In the genomic region with DNA sequence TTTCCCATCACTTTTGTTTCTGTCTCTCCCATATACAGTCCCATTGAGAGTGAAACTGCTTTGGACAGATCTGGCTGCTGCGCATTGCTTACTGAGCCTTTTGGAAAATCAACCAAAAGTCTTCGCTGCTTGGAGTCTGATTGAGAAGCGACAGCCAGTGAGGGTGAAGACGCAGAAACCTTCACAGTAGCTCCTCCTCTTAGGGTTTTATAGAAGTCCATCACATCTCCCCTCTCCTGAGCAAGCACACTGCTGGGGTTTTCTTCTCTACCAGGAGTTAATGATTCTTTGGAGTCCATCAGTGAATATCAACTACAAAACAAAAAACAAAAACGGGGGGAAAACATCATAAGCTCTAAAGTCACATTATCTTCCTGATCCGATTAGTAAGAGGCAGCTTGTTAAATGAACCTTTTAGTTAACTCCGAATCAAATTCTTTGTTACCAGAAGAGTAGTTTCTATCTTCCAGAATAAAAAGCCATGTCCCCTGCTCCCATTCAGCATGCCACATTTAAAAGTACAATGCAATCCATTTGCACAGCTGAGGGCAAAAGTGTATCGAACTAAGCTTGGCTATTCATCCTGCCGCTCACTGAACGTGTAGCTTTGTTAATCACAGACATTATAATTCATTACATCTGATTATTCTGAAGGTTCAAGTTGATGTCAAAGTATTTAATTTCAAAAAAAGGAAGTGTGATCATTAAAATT, we compare ENCODE assay signal across 8 cellular contexts. TPM values are rescaled to one million over a fixed set of nuclear protein-coding genes. Genes with fewer than 3 reads are reported as not detected.
DNase-seq lines count a peak whose midpoint lies in the region; ATAC-seq and TF ChIP-seq lines count a peak whose summit lies in the region.

No MANE protein-coding gene starts in this region.

- no peak for TF ChIP-seq EP300 in SK-N-SH (IDR thresholded peaks at IDR 0.05; ENCODE audit: borderline replicate concordance in 1 of 2, low read depth in 1 of 2, low read length in 1 of 2)

- H3K27me3 ChIP-seq in SK-N-SH (ENCODE audit: insufficient read depth) = no peaks in the 10 kb centered on the region

- H3K4me3 ChIP-seq in SK-N-SH (ENCODE audit: low read depth in 2 of 2, low read length in 1 of 2) = no peak overlapping the region; a peak in 2 of 4 replicates

- H3F3A ChIP-seq in SK-N-SH (replicated peaks; ENCODE audit: insufficient read depth) = peaks cover 10% of the 10 kb centered on the region

- H3K4me3 Mint-ChIP-seq in T-helper 17 cell = peak overlapping the region; percentile 95
- peak overlapping the region; percentile 79 to 90 for H3K4me3 Mint-ChIP-seq in stimulated activated naive CD8-positive, alpha-beta T cell treated with anti-CD3 and anti-CD28 coated beads, Interleukin-15, amount 100 ng/mL, for 72 hours

- no peaks in the 10 kb centered on the region for H3K9me2 ChIP-seq in SK-N-SH

- ATAC-seq in SK-N-SH treated with all-trans-retinoic acid at 6 μM for 48 hours (no peak), T-helper 17 cell (no peak), HG02973 (IDR thresholded peaks at IDR 0.05; ENCODE audit: unreplicated experiment) (no peak), GM21529 (IDR thresholded peaks at IDR 0.05; ENCODE audit: unreplicated experiment) (no peak)
- ATAC-seq in stimulated activated naive CD8-positive, alpha-beta T cell treated with anti-CD3 and anti-CD28 coated beads, Interleukin-15, amount 100 ng/mL, for 72 hours = no peak

- TF ChIP-seq CTCF in SK-N-SH (IDR thresholded peaks at IDR 0.05) = no peak

- H2AFZ ChIP-seq in SK-N-SH (ENCODE audit: low read depth) = no peak overlapping the region

- H3K9me3 Mint-ChIP-seq in stimulated activated naive CD8-positive, alpha-beta T cell treated with anti-CD3 and anti-CD28 coated beads, Interleukin-15, amount 100 ng/mL, for 72 hours = no peaks in the 10 kb centered on the region

- peak overlapping the region; percentile 89 for H3K27ac Mint-ChIP-seq in T-helper 17 cell
- no peak overlapping the region for H3K27ac Mint-ChIP-seq in stimulated activated naive CD8-positive, alpha-beta T cell treated with anti-CD3 and anti-CD28 coated beads, Interleukin-15, amount 100 ng/mL, for 72 hours

- peaks cover 16 to 27% of the 10 kb centered on the region in 2 experiments for H3K36me3 ChIP-seq in SK-N-SH (replicated peaks in 1 of 2; ENCODE audit: control insufficient read depth in 1 of 2, insufficient read depth in 2 of 2, low read length in 1 of 2)

- 0 out of 2 replicates have a peak, but pooled peaks cover 1% of the 10 kb centered on the region for H3K9me3 ChIP-seq in SK-N-SH
- no peaks in the 10 kb centered on the region for H3K9me3 ChIP-seq in T-helper 17 cell (ENCODE audit: control insufficient read depth, low read length, poor library complexity, severe bottlenecking)

- no peak overlapping the region for H3K27ac ChIP-seq in SK-N-SH (ENCODE audit: low read depth in 2 of 2, low read length in 1 of 2)

- H3K9ac ChIP-seq in SK-N-SH = no peak overlapping the region

- peaks cover 64% of the 10 kb centered on the region for H4K20me1 ChIP-seq in SK-N-SH (ENCODE audit: insufficient read depth)

- no peaks in the 10 kb centered on the region for H3K36me3 Mint-ChIP-seq in T-helper 17 cell (ENCODE audit: low read depth)

- CTCF ChIA-PET in SK-N-SH (lab: Yijun Ruan, JAX) = interaction anchor here (1.1 to 2.6 kb wide), 4 partner anchors 295 to 479 kb away, joined by 4 to 6 read pairs (median 5); no protein-coding TSS in a partner anchor

- H3K4me1 ChIP-seq in SK-N-SH (ENCODE audit: control insufficient read depth in 1 of 2, insufficient read depth in 2 of 2, low read depth in 1 of 2, low read length in 1 of 2) = peaks cover 8 to 19% of the 10 kb centered on the region in 2 experiments

- peaks cover 46% of the 10 kb centered on the region for H3K4me1 Mint-ChIP-seq in T-helper 17 cell
- peaks cover 39% of the 10 kb centered on the region for H3K4me1 Mint-ChIP-seq in stimulated activated naive CD8-positive, alpha-beta T cell treated with anti-CD3 and anti-CD28 coated beads, Interleukin-15, amount 100 ng/mL, for 72 hours

- peaks cover 77% of the 10 kb centered on the region for H3K79me2 ChIP-seq in SK-N-SH (ENCODE audit: insufficient read depth)

- no peak for TF ChIP-seq RAD21 in SK-N-SH (IDR thresholded peaks at IDR 0.05; ENCODE audit: low read length)

- peak overlapping the region; percentile 87 for H3K4me2 ChIP-seq in SK-N-SH

- 89% methylated on average over 10 of the region's 10 CpGs for WGBS in SK-N-SH (ENCODE audit: low lambda C conversion rate)

- POLR2A ChIA-PET in SK-N-SH (lab: Yijun Ruan, JAX) = no interaction called here

- DNase-seq in SK-N-SH (no peak), T-helper 17 cell (no peak), glomerular visceral epithelial cell (ENCODE audit: extremely low spot score) (peak; percentile 41), NCI-H2107 (lab: John Stamatoyannopoulos, UW) (no peak)
- no peak for DNase-seq in stimulated activated naive CD8-positive, alpha-beta T cell treated with anti-CD3 and anti-CD28 coated beads, Interleukin-15, amount 100 ng/mL, for 72 hours

- no peaks in the 10 kb centered on the region for H3K27me3 Mint-ChIP-seq in T-helper 17 cell
- H3K27me3 Mint-ChIP-seq in stimulated activated naive CD8-positive, alpha-beta T cell treated with anti-CD3 and anti-CD28 coated beads, Interleukin-15, amount 100 ng/mL, for 72 hours = no peaks in the 10 kb centered on the region

TF ChIP-seq in SK-N-SH, 30 proteins besides CTCF, POLR2A, EP300 and RAD21:
- no peak for TF ChIP-seq TAF1 (IDR thresholded peaks at IDR 0.05; ENCODE audit: borderline replicate concordance, low read depth, low read length)
- TF ChIP-seq FOXM1 (IDR thresholded peaks at IDR 0.05; ENCODE audit: low read depth) = no peak
- TF ChIP-seq RFX5 (IDR thresholded peaks at IDR 0.05; ENCODE audit: low read length) = no peak
- TF ChIP-seq, protein P1, sequence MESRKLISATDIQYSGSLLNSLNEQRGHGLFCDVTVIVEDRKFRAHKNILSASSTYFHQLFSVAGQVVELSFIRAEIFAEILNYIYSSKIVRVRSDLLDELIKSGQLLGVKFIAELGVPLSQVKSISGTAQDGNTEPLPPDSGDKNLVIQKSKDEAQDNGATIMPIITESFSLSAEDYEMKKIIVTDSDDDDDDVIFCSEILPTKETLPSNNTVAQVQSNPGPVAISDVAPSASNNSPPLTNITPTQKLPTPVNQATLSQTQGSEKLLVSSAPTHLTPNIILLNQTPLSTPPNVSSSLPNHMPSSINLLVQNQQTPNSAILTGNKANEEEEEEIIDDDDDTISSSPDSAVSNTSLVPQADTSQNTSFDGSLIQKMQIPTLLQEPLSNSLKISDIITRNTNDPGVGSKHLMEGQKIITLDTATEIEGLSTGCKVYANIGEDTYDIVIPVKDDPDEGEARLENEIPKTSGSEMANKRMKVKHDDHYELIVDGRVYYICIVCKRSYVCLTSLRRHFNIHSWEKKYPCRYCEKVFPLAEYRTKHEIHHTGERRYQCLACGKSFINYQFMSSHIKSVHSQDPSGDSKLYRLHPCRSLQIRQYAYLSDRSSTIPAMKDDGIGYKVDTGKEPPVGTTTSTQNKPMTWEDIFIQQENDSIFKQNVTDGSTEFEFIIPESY (IDR thresholded peaks at IDR 0.05; ENCODE audit: borderline replicate concordance, low read depth) = no peak
- TF ChIP-seq TEAD4 (IDR thresholded peaks at IDR 0.05; ENCODE audit: borderline replicate concordance, insufficient read depth) = no peak
- TF ChIP-seq, protein P2, sequence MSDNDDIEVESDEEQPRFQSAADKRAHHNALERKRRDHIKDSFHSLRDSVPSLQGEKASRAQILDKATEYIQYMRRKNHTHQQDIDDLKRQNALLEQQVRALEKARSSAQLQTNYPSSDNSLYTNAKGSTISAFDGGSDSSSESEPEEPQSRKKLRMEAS (IDR thresholded peaks at IDR 0.05; ENCODE audit: low read depth) = no peak
- TF ChIP-seq SMC3 (IDR thresholded peaks at IDR 0.05; ENCODE audit: low read depth, low read length) = no peak
- TF ChIP-seq JUND (IDR thresholded peaks at IDR 0.05) = no peak
- no peak for TF ChIP-seq RXRA (IDR thresholded peaks at IDR 0.05; ENCODE audit: borderline replicate concordance, low read depth)

TF ChIP-seq in SK-N-SH treated with all-trans-retinoic acid at 6 μM for 48 hours, 23 proteins besides CTCF, POLR2A, EP300 and RAD21 (continues in another document):
- TF ChIP-seq CSDC2 (CRISPR knock-in tag; IDR thresholded peaks at IDR 0.05) = no peak
- TF ChIP-seq, protein P3, sequence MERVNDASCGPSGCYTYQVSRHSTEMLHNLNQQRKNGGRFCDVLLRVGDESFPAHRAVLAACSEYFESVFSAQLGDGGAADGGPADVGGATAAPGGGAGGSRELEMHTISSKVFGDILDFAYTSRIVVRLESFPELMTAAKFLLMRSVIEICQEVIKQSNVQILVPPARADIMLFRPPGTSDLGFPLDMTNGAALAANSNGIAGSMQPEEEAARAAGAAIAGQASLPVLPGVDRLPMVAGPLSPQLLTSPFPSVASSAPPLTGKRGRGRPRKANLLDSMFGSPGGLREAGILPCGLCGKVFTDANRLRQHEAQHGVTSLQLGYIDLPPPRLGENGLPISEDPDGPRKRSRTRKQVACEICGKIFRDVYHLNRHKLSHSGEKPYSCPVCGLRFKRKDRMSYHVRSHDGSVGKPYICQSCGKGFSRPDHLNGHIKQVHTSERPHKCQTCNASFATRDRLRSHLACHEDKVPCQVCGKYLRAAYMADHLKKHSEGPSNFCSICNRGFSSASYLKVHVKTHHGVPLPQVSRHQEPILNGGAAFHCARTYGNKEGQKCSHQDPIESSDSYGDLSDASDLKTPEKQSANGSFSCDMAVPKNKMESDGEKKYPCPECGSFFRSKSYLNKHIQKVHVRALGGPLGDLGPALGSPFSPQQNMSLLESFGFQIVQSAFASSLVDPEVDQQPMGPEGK (CRISPR knock-in tag; IDR thresholded peaks at IDR 0.05; ENCODE audit: borderline replicate concordance) = no peak

RNA-seq across cellular contexts. Expression of a gene that starts 2.8 kb away (rescaled TPM):
- polyA plus RNA-seq in SK-N-SH (2012; rRNA removed) = 7.1 and 8.2 TPM in 2 replicates
- polyA plus RNA-seq in SK-N-SH (2012; cell fraction: cytosol; rRNA removed) = 9.7 and 9.8 TPM in 2 replicates
- polyA plus RNA-seq in SK-N-SH (2012; cell fraction: nucleus; rRNA removed) = 4.2 and 8.9 TPM in 2 replicates
- 100 to 1,000 TPM; 118 to 133 TPM for total RNA-seq in T-helper 17 cell
